Comparison of ENCODE assay signal across 20 cellular contexts in the genomic region with DNA sequence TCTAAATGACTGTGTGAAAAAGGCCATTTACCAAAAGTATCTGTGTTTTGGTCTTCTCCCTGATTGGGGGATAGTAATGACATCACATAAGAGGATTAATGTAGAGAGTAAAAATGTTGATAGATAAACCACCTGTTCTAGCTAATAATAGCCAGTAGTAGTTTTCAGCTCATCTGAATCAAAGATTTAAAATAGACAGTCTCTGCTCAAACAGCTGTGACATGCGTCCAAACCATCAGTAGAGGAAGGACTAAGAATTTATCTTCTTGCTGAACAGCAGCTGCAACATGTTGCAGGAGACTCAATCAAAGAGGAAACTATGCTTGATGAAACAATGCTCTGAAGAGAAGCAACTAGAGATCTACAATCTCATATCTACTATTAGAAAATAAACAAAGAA. TPM values are rescaled to one million over a fixed set of nuclear protein-coding genes. Genes with fewer than 3 reads are reported as not detected.
"Had no signal": no experiment of that assay in that cellular context is flagged by ENCODE, and none has a peak within 500 bp of the region (broad histone marks: within the 10 kb centered on the region; RNA-seq: fewer than 3 reads in every experiment).

No MANE protein-coding gene starts in this region.

- H3K4me3 Mint-ChIP-seq: nephron progenitor cell, type B pancreatic cell had no signal

- H3K27ac ChIP-seq: dorsolateral prefrontal cortex, hepatocyte, neutrophil had no signal

- H3K4me2 ChIP-seq: hepatocyte had no signal

- H3K4me3 ChIP-seq: dorsolateral prefrontal cortex, hepatocyte, mucosa of descending colon had no signal

- H3K36me3 Mint-ChIP-seq: type B pancreatic cell had no signal

- H3K9me3 Mint-ChIP-seq: nephron progenitor cell, type B pancreatic cell had no signal

- DNase-seq: cortex of kidney; dorsolateral prefrontal cortex; effector CD8-positive, alpha-beta T cell; foreskin melanocyte; head of caudate nucleus; mucosa of descending colon; nephron progenitor cell; posterior cingulate gyrus; small intestine; stimulated activated CD4-positive, alpha-beta T cell treated with anti-CD3 and anti-CD28 coated beads, Interleukin-12 subunit alpha, Interleukin-12 subunit beta, amount 100 ng/mL, for 4 hours; stimulated activated naive CD4-positive, alpha-beta T cell treated with Interleukin-2 at 50 U/mL for 16 hours had no signal

- H3K4me1 Mint-ChIP-seq: nephron progenitor cell had no signal

- ATAC-seq: left lobe of liver, mucosa of descending colon, sciatic nerve had no signal

- H3K27me3 ChIP-seq: dorsolateral prefrontal cortex, hepatocyte, neutrophil had no signal

- H2AFZ ChIP-seq: hepatocyte had no signal

- H3K9me3 ChIP-seq: mucosa of descending colon, neutrophil had no signal

- H3K79me2 ChIP-seq: hepatocyte had no signal

- H3K36me3 ChIP-seq: neutrophil had no signal

- H3K27ac Mint-ChIP-seq: nephron progenitor cell, type B pancreatic cell had no signal

- H3K27me3 Mint-ChIP-seq: type B pancreatic cell had no signal

RNA-seq across cellular contexts. Expression of gene TMPRSS15, which starts 21.4 kb away (rescaled TPM):
- total RNA-seq: left lobe of liver, lower leg skin, mucosa of descending colon, osteoblast, pulmonary artery endothelial cell, sciatic nerve had no signal
- polyA plus RNA-seq: esophagus, hepatocyte had no signal
